ENCODE assay signal across 9 cellular contexts in the genomic region with DNA sequence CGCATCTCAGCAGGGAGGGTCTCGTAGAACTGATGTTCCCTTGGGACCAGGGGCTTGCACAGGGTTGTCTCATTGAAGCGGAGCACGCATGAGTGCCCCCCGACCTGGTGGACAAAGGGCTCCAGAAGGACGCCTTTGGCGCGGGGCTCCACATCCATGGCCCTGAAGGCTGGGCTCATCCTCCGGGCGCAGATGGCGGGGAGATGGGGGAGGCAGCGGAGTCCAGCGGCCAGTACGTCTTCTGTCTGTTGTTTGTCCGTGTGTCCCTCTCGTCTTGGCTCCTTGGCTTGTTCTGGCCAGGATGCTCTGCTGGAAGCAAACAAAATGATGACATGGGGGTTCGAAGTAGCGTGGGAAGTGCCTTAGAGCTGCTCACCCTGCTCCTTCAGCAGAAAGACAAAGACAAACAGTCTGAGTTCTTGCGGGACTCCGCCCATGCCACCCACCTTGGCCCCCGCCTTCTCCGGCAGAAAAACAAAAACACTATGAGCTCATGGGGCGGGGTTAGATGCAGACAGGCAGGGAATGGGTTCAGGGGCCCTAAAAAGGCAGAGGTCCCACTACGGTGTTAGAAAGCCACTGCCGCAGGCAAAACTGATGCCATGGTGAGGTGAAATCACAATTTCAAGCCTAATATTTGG. TPM values are rescaled to one million over a fixed set of nuclear protein-coding genes. Genes with fewer than 3 reads are reported as not detected.
DNase-seq lines count a peak whose midpoint lies in the region; ATAC-seq and TF ChIP-seq lines count a peak whose summit lies in the region.
"Had no signal": no experiment of that assay in that cellular context is flagged by ENCODE, and none has a peak within 500 bp of the region (broad histone marks: within the 10 kb centered on the region; RNA-seq: fewer than 3 reads in every experiment).

No MANE protein-coding gene starts in this region.

- H3K36me3 ChIP-seq in A673 (ENCODE audit: insufficient read depth, low read length, poor library complexity, severe bottlenecking) (peaks cover 34% of the 10 kb centered on the region), RWPE2 (ENCODE audit: low read depth) (peaks cover 88% of the 10 kb centered on the region), fibroblast of lung (ENCODE audit: control insufficient read depth, insufficient read depth, low read length) (peaks cover 20% of the 10 kb centered on the region)

- peaks cover 28% of the 10 kb centered on the region for H3K4me1 Mint-ChIP-seq in nephron

- BruUV-seq in A673 (replicated peaks; lab: Mats Ljungman, UMichigan) = no TSS peak

- H3K9ac ChIP-seq in fibroblast of lung (ENCODE audit: insufficient read depth, low read length) = peak overlapping the region; percentile 62

- peak overlapping the region; percentile 73 to 76 (median 74) for H3K27ac Mint-ChIP-seq in nephron

- peak overlapping the region; percentile 87 for H3K4me2 ChIP-seq in fibroblast of lung (ENCODE audit: extremely low read depth, insufficient read depth, low read length)

- H3K4me1 ChIP-seq in A673 (ENCODE audit: insufficient read depth, low read length, poor library complexity, severe bottlenecking) (peaks cover 15% of the 10 kb centered on the region), RWPE2 (ENCODE audit: insufficient read depth, poor library complexity, severe bottlenecking) (peaks cover 27% of the 10 kb centered on the region), fibroblast of lung (ENCODE audit: control insufficient read depth, extremely low read depth, insufficient read depth, low read length) (peaks cover 17% of the 10 kb centered on the region)

- POLR2A ChIA-PET in A673 (lab: Charles Lee; ENCODE audit: low non-redundant PET) = interaction anchor here (0.6 kb wide), 1 partner anchor 1213 kb away, joined by 4 read pairs; no protein-coding TSS in a partner anchor

- H3K27ac ChIP-seq in A673 (ENCODE audit: low read depth, low read length, poor library complexity, severe bottlenecking) (no peak overlapping the region), RWPE2 (ENCODE audit: poor library complexity, severe bottlenecking) (peak overlapping the region; percentile 87), fibroblast of lung (ENCODE audit: insufficient read depth, low read length) (peak overlapping the region; percentile 61)

- intact Hi-C loops in A673 (cut with micrococcal nuclease; ENCODE audit: unreplicated experiment) = no loop called here

- DNase-seq in A673 (ENCODE audit: low spot score) (peak; percentile 57), RWPE2 (ENCODE audit: low spot score) (no peak), fibroblast of lung (ENCODE audit: low read depth in 2 of 2) (peak; percentile 62 to 77), NCI-H1048 (lab: John Stamatoyannopoulos, UW) (no peak), HK-2 (ENCODE audit: unreplicated experiment) (no peak)

- H4K20me1 ChIP-seq in fibroblast of lung (ENCODE audit: control insufficient read depth, extremely low read depth, insufficient read depth, low read length) = no peaks in the 10 kb centered on the region

- H3K27me3 Mint-ChIP-seq in nephron (ENCODE audit: low read depth) = no peaks in the 10 kb centered on the region

- H3K27me3 ChIP-seq in A673 (replicated peaks; ENCODE audit: insufficient read depth, low read depth, low read length, poor library complexity) = no peaks in the 10 kb centered on the region
- H3K27me3 ChIP-seq in RWPE2 (ENCODE audit: insufficient read depth, poor library complexity, severe bottlenecking) = no peaks in the 10 kb centered on the region
- no peaks in the 10 kb centered on the region for H3K27me3 ChIP-seq in fibroblast of lung (ENCODE audit: control insufficient read depth, insufficient read depth, low read length)
- H3K27me3 ChIP-seq: right lobe of liver had no signal

- peak overlapping the region in 2 of 3 experiments; percentile 41 to 52 for H3K4me3 Mint-ChIP-seq in nephron

- H3K36me3 Mint-ChIP-seq in nephron (ENCODE audit: low read depth) = peaks cover 72% of the 10 kb centered on the region

- ATAC-seq in RWPE2 (ENCODE audit: low read depth) (peak; percentile 60), GM19324 (IDR thresholded peaks at IDR 0.05; ENCODE audit: low FRiP score, unreplicated experiment) (no peak), HG03432 (IDR thresholded peaks at IDR 0.05; ENCODE audit: unreplicated experiment) (no peak)

- no peak overlapping the region for H2AFZ ChIP-seq in fibroblast of lung (ENCODE audit: low read length)

- no peaks in the 10 kb centered on the region for H3K9me3 Mint-ChIP-seq in nephron

- H3K79me2 ChIP-seq in fibroblast of lung (ENCODE audit: control insufficient read depth, insufficient read depth, low read length) = peaks cover 68% of the 10 kb centered on the region

- no peak overlapping the region for H3K4me3 ChIP-seq in A673 (ENCODE audit: low read depth, low read length, poor library complexity, severe bottlenecking)
- no peak overlapping the region for H3K4me3 ChIP-seq in RWPE2 (ENCODE audit: severe bottlenecking)
- H3K4me3 ChIP-seq in fibroblast of lung (replicated peaks in 1 of 4; ENCODE audit: control extremely low read depth in 1 of 4, insufficient read depth in 1 of 4, low read depth in 3 of 4, low read length in 4 of 4) = peak overlapping the region; percentile 2 to 40 (median 32)
- H3K4me3 ChIP-seq: right lobe of liver had no signal

- H3K9me3 ChIP-seq in A673 (ENCODE audit: low read depth, low read length, poor library complexity, severe bottlenecking) = no peaks in the 10 kb centered on the region
- H3K9me3 ChIP-seq in RWPE2 (ENCODE audit: severe bottlenecking) = no peaks in the 10 kb centered on the region
- no peaks in the 10 kb centered on the region for H3K9me3 ChIP-seq in fibroblast of lung (ENCODE audit: control insufficient read depth, insufficient read depth, low read depth, low read length)
- H3K9me3 ChIP-seq: right lobe of liver had no signal

- CTCF ChIA-PET in A673 (lab: Charles Lee) = no interaction called here

- no peak for TF ChIP-seq CTCF in A673 (conservative IDR thresholded peaks at IDR 0.05; ENCODE audit: low read depth, low read length)
- TF ChIP-seq CTCF in RWPE2 (IDR thresholded peaks at IDR 0.05; ENCODE audit: poor library complexity, severe bottlenecking) = no peak
- no peak for TF ChIP-seq CTCF in fibroblast of lung (conservative IDR thresholded peaks at IDR 0.05 in 1 of 2, IDR thresholded peaks at IDR 0.05 in 1 of 2; ENCODE audit: low read depth in 1 of 2, low read length in 2 of 2)
- TF ChIP-seq CTCF in nephron (IDR thresholded peaks at IDR 0.05; ENCODE audit: unreplicated experiment in 3 of 3) = no peak

RNA-seq across cellular contexts. Expression of a gene that starts 9.5 kb away (rescaled TPM):
- 15.0 and 18.8 TPM in 2 replicates for total RNA-seq in A673 (2021)
- total RNA-seq in fibroblast of lung = 15.4 and 23.3 TPM in 2 replicates
- 14.6 and 19.6 TPM in 2 replicates for polyA plus RNA-seq in fibroblast of lung
- polyA plus RNA-seq in fibroblast of lung (2012) = 18.7 and 23.3 TPM in 2 replicates
- 56.2 and 67.3 TPM in 2 replicates for polyA minus RNA-seq in fibroblast of lung (ENCODE audit: low replicate concordance)

RNA-seq across cellular contexts. Expression of a gene that starts 21.8 kb away (rescaled TPM):
- total RNA-seq in A673 (2021) (62.5 and 72.0 TPM in 2 replicates), fibroblast of lung (40.3 and 53.5 TPM in 2 replicates)
- 58.9 and 64.1 TPM in 2 replicates for polyA plus RNA-seq in fibroblast of lung
- 47.5 and 52.1 TPM in 2 replicates for polyA plus RNA-seq in fibroblast of lung (2012)
- 35.9 and 43.2 TPM in 2 replicates for polyA minus RNA-seq in fibroblast of lung (ENCODE audit: low replicate concordance)

RNA-seq across cellular contexts. Expression of a gene that starts 32.5 kb away (rescaled TPM):
- 1.2 and 2.1 TPM in 2 replicates for total RNA-seq in A673 (2021)
- 0.77 and 2.1 TPM in 2 replicates for total RNA-seq in fibroblast of lung
- polyA plus RNA-seq in fibroblast of lung = 0.34 and 0.44 TPM in 2 replicates
- 0.50 and 0.62 TPM in 2 replicates for polyA plus RNA-seq in fibroblast of lung (2012)
- 1.8 and 2.2 TPM in 2 replicates for polyA minus RNA-seq in fibroblast of lung (ENCODE audit: low replicate concordance)

RNA-seq across cellular contexts. Expression of a gene that starts 60.0 kb away (rescaled TPM):
- total RNA-seq in A673 (2021) (11.8 and 12.6 TPM in 2 replicates), fibroblast of lung (32.9 and 36.3 TPM in 2 replicates)
- polyA plus RNA-seq in fibroblast of lung = 13.3 and 20.9 TPM in 2 replicates
- 9.4 and 16.6 TPM in 2 replicates for polyA plus RNA-seq in fibroblast of lung (2012)
- 29.8 and 88.3 TPM in 2 replicates for polyA minus RNA-seq in fibroblast of lung (ENCODE audit: low replicate concordance)

Comparison
In these comparisons a context has a peak if more than half of its experiments do, and no peak if none do; other contexts are left out.
1. DNase-seq: peak in A673 (single experiment) and fibroblast of lung (2 of 2); none in RWPE2 (single experiment), NCI-H1048 (single experiment) and HK-2 (single experiment).
2. H3K4me3 ChIP-seq: peak in fibroblast of lung (4 of 4); none in A673 (single experiment) and RWPE2 (single experiment).